8 cellular contexts compared by ENCODE assay signal in the genomic region with DNA sequence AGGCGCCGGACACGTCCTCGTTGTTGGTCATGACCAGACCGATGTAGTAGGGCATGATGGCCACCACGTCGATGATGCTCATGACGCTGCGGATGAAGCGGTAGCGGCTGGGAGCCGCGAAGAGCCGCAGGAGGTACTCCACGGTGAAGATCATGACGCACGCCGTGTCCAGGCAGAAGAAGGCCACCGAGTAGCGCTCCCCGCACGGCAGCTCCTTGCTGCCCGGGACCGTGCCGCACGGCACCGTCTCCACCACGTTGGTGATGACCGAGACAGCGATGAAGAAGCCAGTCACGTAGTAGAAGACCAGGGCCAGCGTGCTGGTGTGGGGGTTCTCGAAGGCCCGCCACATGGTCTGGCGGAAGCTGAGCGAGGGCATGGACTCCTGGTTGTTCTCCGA. TPM values are rescaled to one million over a fixed set of nuclear protein-coding genes. Genes with fewer than 3 reads are reported as not detected.
"Had no signal": no experiment of that assay in that cellular context is flagged by ENCODE, and none has a peak within 500 bp of the region (broad histone marks: within the 10 kb centered on the region; RNA-seq: fewer than 3 reads in every experiment).

No MANE protein-coding gene starts in this region.

- ATAC-seq: HCT116 had no signal

- H3K36me3 ChIP-seq: HAP-1 had no signal

- FAIRE-seq: HTR-8/SVneo had no signal

- H3K4me1 ChIP-seq: HAP-1 had no signal

- H3K9me3 ChIP-seq: HAP-1 had no signal

- H3K4me3 ChIP-seq: GM23248, HAP-1 had no signal

- DNase-seq: GM23248, GOT3, HFFc6, IMR-90 had no signal

- H3K27ac ChIP-seq: GM23248 had no signal

RNA-seq across cellular contexts. Expression of a gene that starts 7.6 kb away (rescaled TPM):
- total RNA-seq: HT-29 had no signal
